In genomic region chr21:36966066-36966845, GRCh38 we compare ENCODE assay signal across 8 cellular contexts. TPM values are rescaled to one million over a fixed set of nuclear protein-coding genes. Genes with fewer than 3 reads are reported as not detected.
DNase-seq lines count a peak whose midpoint lies in the region; ATAC-seq and TF ChIP-seq lines count a peak whose summit lies in the region.

Gene HLCS, minus strand, starts transcription at chr21:36966669. Its CDS starts 31 bp downstream, at chr21:36966638.

- TF ChIP-seq CTCF in DOHH2 (IDR thresholded peaks at IDR 0.05; ENCODE audit: low read depth, low read length, poor library complexity, severe bottlenecking) = no peak
- TF ChIP-seq CTCF in gastroesophageal sphincter (IDR thresholded peaks at IDR 0.05) = peak in 3 of 4 experiments; percentile 8 to 38 (median 32)
- TF ChIP-seq CTCF in ovary (IDR thresholded peaks at IDR 0.05) = peak in 1 of 3 donors; percentile 22
- peak in 1 of 2 experiments; percentile 10 for TF ChIP-seq CTCF in tibial artery (IDR thresholded peaks at IDR 0.05)

- peak within 1 kb of the TSS; percentile 95 for H3K4me2 ChIP-seq in DOHH2 (ENCODE audit: low read length)

- peaks cover 24% of the 10 kb centered on the region for H3K4me1 ChIP-seq in DOHH2 (ENCODE audit: control insufficient read depth, low read length)
- peaks cover 0 to 24% (median 0%) of the 10 kb centered on the region in 3 donors for H3K4me1 ChIP-seq in gastroesophageal sphincter
- peaks cover 5% of the 10 kb centered on the region for H3K4me1 ChIP-seq in ovary (ENCODE audit: insufficient read depth)
- peaks cover 0 to 20% (median 11%) of the 10 kb centered on the region in 4 donors for H3K4me1 ChIP-seq in tibial artery

- peak; percentile 46 for DNase-seq in Jurkat, Clone E6-1 (ENCODE audit: low read depth, low spot score)
- DNase-seq in activated gamma-delta T cell (lab: John Stamatoyannopoulos, UW) (peak; percentile 67), ovary (peak; percentile 58 to 72 (median 68)), tibial artery (peak; percentile 51 to 82)

- H3K27me3 ChIP-seq in DOHH2 (ENCODE audit: control insufficient read depth, low read length) = no peaks in the 10 kb centered on the region
- no peaks in the 10 kb centered on the region for H3K27me3 ChIP-seq in gastroesophageal sphincter
- no peaks in the 10 kb centered on the region for H3K27me3 ChIP-seq in ovary
- H3K27me3 ChIP-seq in tibial artery = no peaks in the 10 kb centered on the region

- ATAC-seq in GM21529 (IDR thresholded peaks at IDR 0.05; ENCODE audit: unreplicated experiment) = peak; percentile 76
- ATAC-seq in gastroesophageal sphincter = peak; percentile 94

- peaks cover 21% of the 10 kb centered on the region for H3F3A ChIP-seq in DOHH2 (ENCODE audit: control insufficient read depth, insufficient read depth)

- H3K9me3 ChIP-seq in DOHH2 (ENCODE audit: control insufficient read depth, insufficient read depth, low read length) = no peaks in the 10 kb centered on the region
- no peaks in the 10 kb centered on the region for H3K9me3 ChIP-seq in gastroesophageal sphincter
- H3K9me3 ChIP-seq in ovary = no peaks in the 10 kb centered on the region
- H3K9me3 ChIP-seq in tibial artery = no peaks in the 10 kb centered on the region

- peak within 1 kb of the TSS; percentile 46; the same call in 1 of the 2 replicates for H3K27ac ChIP-seq in DOHH2 (ENCODE audit: low read depth, low read length)
- H3K27ac ChIP-seq in gastroesophageal sphincter = peak within 1 kb of the TSS; percentile 82 to 92 (median 90)
- H3K27ac ChIP-seq in ovary = peak within 1 kb of the TSS; percentile 76 to 85
- peak within 1 kb of the TSS; percentile 89 to 91 for H3K27ac ChIP-seq in tibial artery

- peaks cover 9% of the 10 kb centered on the region for H3K79me2 ChIP-seq in DOHH2 (ENCODE audit: control insufficient read depth, low read length)

- TF ChIP-seq POLR2A in Raji (IDR thresholded peaks at IDR 0.05; ENCODE audit: insufficient read depth, low read depth, low read length) = peak; percentile 70
- TF ChIP-seq POLR2A in gastroesophageal sphincter (IDR thresholded peaks at IDR 0.05) = peak; percentile 58 to 61
- no peak for TF ChIP-seq POLR2A in ovary (IDR thresholded peaks at IDR 0.05)

- H4K20me1 ChIP-seq in DOHH2 (ENCODE audit: control insufficient read depth, insufficient read depth, low read depth, low read length) = no peaks in the 10 kb centered on the region

- TF ChIP-seq EP300 in gastroesophageal sphincter (IDR thresholded peaks at IDR 0.05) = no peak
- TF ChIP-seq EP300 in ovary (IDR thresholded peaks at IDR 0.05) = no peak

- no peaks in the 10 kb centered on the region for H3K9me2 ChIP-seq in DOHH2 (replicated peaks; ENCODE audit: control insufficient read depth, low read length)

- no CpG with 5 or more reads among the region's 105 CpGs for WGBS in gastroesophageal sphincter (ENCODE audit: low coverage in 1 of 2), 2 donors
- WGBS in ovary, 3 donors = 1 to 2% (median 2%) methylated on average over 24 to 105 of the region's 105 CpGs

- H3K4me3 ChIP-seq in DOHH2 (ENCODE audit: low read length) (peak within 1 kb of the TSS; percentile 96), gastroesophageal sphincter (peak within 1 kb of the TSS; percentile 92 to 95), ovary (peak within 1 kb of the TSS; percentile 71), tibial artery (peak within 1 kb of the TSS; percentile 68 to 94)
- peak within 1 kb of the TSS; percentile 76 for H3K4me3 ChIP-seq in Jurkat, Clone E6-1 (ENCODE audit: low read length)

- intact Hi-C loops in ovary (cut with DNase I) = loop anchor here in 2 of 4 donors (5.0 to 10.0 kb wide), 2 partner anchors 106 to 359 kb away; partner anchors contain the start of genes PIGP (in 1 of the 2) and TTC3 (in 1 of the 2)
- intact Hi-C loops in tibial artery (cut with DNase I; ENCODE audit: low total_unique reads) = no loop called here

- H3K36me3 ChIP-seq in DOHH2 (ENCODE audit: control insufficient read depth, low read length) (no peaks in the 10 kb centered on the region), gastroesophageal sphincter (peaks cover 0 to 6% of the 10 kb centered on the region in 2 donors), ovary (no peaks in the 10 kb centered on the region), tibial artery (peaks cover 0 to 7% (median 4%) of the 10 kb centered on the region in 3 donors)

RNA-seq across cellular contexts. Expression of gene HLCS, which starts in this region (rescaled TPM):
- 13.7 TPM for polyA plus RNA-seq in Jurkat, Clone E6-1 (2012; ENCODE audit: insufficient read depth, insufficient read length)
- 10 to 100 TPM; 14.4 to 33.3 (median 24.9) TPM for total RNA-seq in gastroesophageal sphincter
- 10 to 100 TPM in 6 of 7 donors, 1 to 10 TPM in 1; 8.8 to 20.3 (median 12.6) TPM for total RNA-seq in ovary
- polyA plus RNA-seq in ovary = 10 to 100 TPM in 1 of 2 donors, 1 to 10 TPM in 1; 4.0 to 12.4 TPM

Comparison
In these comparisons a context has a peak if more than half of its experiments do, and no peak if none do; other contexts are left out.
1. Peak in every context shown above with its lines: DNase-seq, ATAC-seq, H3K4me3 ChIP-seq and H3K27ac ChIP-seq.